In the genomic region with DNA sequence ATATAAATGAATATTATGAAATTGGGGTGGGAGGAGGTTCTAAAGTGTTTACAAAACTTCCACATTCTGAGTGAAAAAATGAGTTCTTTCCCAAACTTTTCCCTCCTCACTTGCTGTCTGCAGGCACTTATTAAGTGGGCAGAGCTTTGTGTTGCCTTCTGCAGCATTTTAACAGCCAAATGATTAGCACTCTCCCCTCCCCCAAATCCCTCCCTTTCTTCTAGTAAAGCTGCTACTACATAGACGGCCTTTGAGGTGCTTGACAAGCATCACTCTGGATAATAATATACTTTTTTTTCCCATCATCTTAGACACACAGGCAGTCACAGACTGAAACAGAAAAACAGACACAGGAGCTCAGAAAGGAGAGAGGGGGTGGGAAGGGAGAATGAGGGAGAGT, we compare ENCODE assay signal across 25 cellular contexts.
"Had no signal": no experiment of that assay in that cellular context is flagged by ENCODE, and none has a peak within 500 bp of the region (broad histone marks: within the 10 kb centered on the region; RNA-seq: fewer than 3 reads in every experiment).

No MANE protein-coding gene starts in this region.

- H3K27me3 Mint-ChIP-seq: activated T-cell treated with anti-CD3 and anti-CD28 coated beads, Interleukin-2, amount 50 U/mL, for 24 hours; activated T-helper 17 cell treated with anti-CD3 and anti-CD28 coated beads, Interleukin-2, amount 50 U/mL, for 72 hours; central memory CD8-positive, alpha-beta T cell; stimulated activated naive B cell treated with anti-CD40 and anti-IgM and Interleukin-4, amounts not matched to agents 10 μg/mL and 1 μg/mL and 100 μg/mL, for 72 hours; T-cell; type B pancreatic cell had no signal

- H3K9me3 Mint-ChIP-seq: type B pancreatic cell had no signal

- H3K9me3 ChIP-seq: ascending aorta, breast epithelium, colonic mucosa, left ventricle myocardium inferior, sigmoid colon, thoracic aorta, vagina had no signal

- H3K27ac ChIP-seq: ascending aorta, breast epithelium, colonic mucosa, foreskin keratinocyte, left ventricle myocardium inferior, sigmoid colon, thoracic aorta, vagina, WERI-Rb-1 had no signal

- H3K27me3 ChIP-seq: ascending aorta, breast epithelium, colonic mucosa, sigmoid colon, vagina had no signal

- H3K27ac Mint-ChIP-seq: activated naive CD4-positive, alpha-beta T cell treated with anti-CD3 and anti-CD28 coated beads, Interleukin-2, amount 50 U/mL, for 72 hours; activated T-cell treated with anti-CD3 and anti-CD28 coated beads, Interleukin-2, amount 50 U/mL, for 24 hours; activated T-helper 17 cell treated with anti-CD3 and anti-CD28 coated beads, Interleukin-2, amount 50 U/mL, for 72 hours; immature natural killer cell; stimulated activated naive B cell treated with anti-CD40 and anti-IgM and Interleukin-4, amounts not matched to agents 10 μg/mL and 1 μg/mL and 100 μg/mL, for 72 hours; T-cell; T-helper 2 cell treated with Interferon-gamma antibody and Interleukin-4, amounts not matched to agents 5 μg/mL and 100 μg/mL, for 36 hours had no signal

- ATAC-seq: activated naive CD4-positive, alpha-beta T cell treated with anti-CD3 and anti-CD28 coated beads, Interleukin-2, amount 50 U/mL, for 72 hours; activated T-helper 17 cell treated with anti-CD3 and anti-CD28 coated beads, Interleukin-2, amount 50 U/mL, for 72 hours; stimulated activated naive B cell treated with anti-CD40 and anti-IgM and Interleukin-4, amounts not matched to agents 10 μg/mL and 1 μg/mL and 100 μg/mL, for 72 hours; T-cell had no signal

- DNase-seq: activated CD4-positive, alpha-beta T cell treated with anti-CD3 and anti-CD28 coated beads for 1 hour; activated CD4-positive, alpha-beta T cell treated with anti-CD3 and anti-CD28 coated beads, Interleukin-2, amount 50 U/mL, for 1 hour; activated T-cell treated with anti-CD3 and anti-CD28 coated beads, Interleukin-2, amount 50 U/mL, for 24 hours; colonic mucosa; foreskin keratinocyte; immature natural killer cell; kidney glomerular epithelial cell; left ventricle myocardium inferior; sigmoid colon; stimulated activated CD4-positive, alpha-beta T cell treated with anti-CD3 and anti-CD28 coated beads, Interleukin-15, amount 100 ng/mL, for 24 hours; stimulated activated CD4-positive, alpha-beta T cell treated with anti-CD3 and anti-CD28 coated beads, Interleukin-2, amount 100 ng/mL, for 48 hours; stimulated activated CD8-positive, alpha-beta memory T cell treated with anti-CD3 and anti-CD28 coated beads, Interleukin-4, amount 100 ng/mL, for 48 hours; stimulated activated naive B cell treated with anti-CD40 and anti-IgM and Interleukin-4, amounts not matched to agents 10 μg/mL and 1 μg/mL and 100 μg/mL, for 72 hours; T-cell; WERI-Rb-1 had no signal

- H3K4me1 Mint-ChIP-seq: activated T-helper 17 cell treated with anti-CD3 and anti-CD28 coated beads, Interleukin-2, amount 50 U/mL, for 72 hours; central memory CD8-positive, alpha-beta T cell; immature natural killer cell; stimulated activated naive B cell treated with anti-CD40 and anti-IgM and Interleukin-4, amounts not matched to agents 10 μg/mL and 1 μg/mL and 100 μg/mL, for 72 hours; T-cell had no signal

- H3K4me1 ChIP-seq: ascending aorta, breast epithelium, colonic mucosa, foreskin keratinocyte, vagina had no signal

- H3K36me3 Mint-ChIP-seq: immature natural killer cell; stimulated activated naive B cell treated with anti-CD40 and anti-IgM and Interleukin-4, amounts not matched to agents 10 μg/mL and 1 μg/mL and 100 μg/mL, for 72 hours; T-cell; type B pancreatic cell had no signal

- H3K4me3 ChIP-seq: breast epithelium, colonic mucosa, vagina had no signal

- H3K36me3 ChIP-seq: ascending aorta, breast epithelium, colonic mucosa, left ventricle myocardium inferior, sigmoid colon, thoracic aorta, vagina, WERI-Rb-1 had no signal

- H3K4me3 Mint-ChIP-seq: activated T-cell treated with anti-CD3 and anti-CD28 coated beads, Interleukin-2, amount 50 U/mL, for 24 hours; activated T-helper 17 cell treated with anti-CD3 and anti-CD28 coated beads, Interleukin-2, amount 50 U/mL, for 72 hours; central memory CD8-positive, alpha-beta T cell; immature natural killer cell; neural crest cell; stimulated activated naive B cell treated with anti-CD40 and anti-IgM and Interleukin-4, amounts not matched to agents 10 μg/mL and 1 μg/mL and 100 μg/mL, for 72 hours; T-cell; T-helper 2 cell treated with Interferon-gamma antibody and Interleukin-4, amounts not matched to agents 5 μg/mL and 100 μg/mL, for 36 hours had no signal
